In the genomic region with DNA sequence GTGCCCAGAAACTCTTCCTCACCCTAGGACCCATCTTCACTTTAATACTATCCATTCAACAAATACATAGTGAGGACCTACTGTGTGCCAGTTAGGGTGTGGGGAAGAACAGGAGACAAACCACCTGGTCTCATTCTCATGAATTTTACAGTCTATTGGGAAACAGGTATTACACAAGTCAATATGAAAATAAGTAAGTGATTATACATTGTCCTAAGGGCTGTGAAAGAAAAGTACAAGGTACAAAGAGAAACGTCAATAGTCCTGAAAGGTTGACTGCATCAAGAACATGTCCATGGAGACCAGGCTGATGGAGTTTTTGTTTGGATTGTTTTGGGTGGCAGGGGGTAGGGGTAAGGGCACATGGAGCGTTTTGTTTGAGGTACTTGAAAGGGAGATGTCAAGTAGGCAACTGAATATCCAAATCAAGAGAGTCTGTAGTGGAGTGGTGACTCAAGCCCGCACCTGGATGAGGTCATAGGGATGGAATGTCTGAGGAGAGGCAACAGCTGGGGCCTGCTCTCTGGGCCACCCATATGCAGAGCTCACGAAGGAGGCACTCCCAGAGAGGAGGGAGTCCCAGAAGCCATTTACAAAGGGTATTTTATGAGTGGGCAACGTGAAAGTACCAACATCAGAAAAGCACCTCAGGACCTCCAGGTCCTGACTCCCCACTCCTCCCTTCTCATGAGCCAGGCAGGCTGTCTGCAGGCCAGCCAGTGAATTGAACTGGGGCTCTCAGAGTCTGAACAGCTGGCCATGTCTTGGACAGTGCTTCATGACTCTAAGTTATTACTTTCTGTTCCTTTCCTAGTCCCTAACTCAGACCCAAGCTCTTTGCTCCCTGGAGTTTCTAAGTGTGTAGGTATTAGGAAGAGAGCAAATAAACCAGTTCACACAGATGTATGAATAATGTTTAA, we compare ENCODE assay signal across 9 cellular contexts.
A peak's percentile ranks its signal among the peaks of the same experiment; 100 is the strongest.
DNase-seq lines count a peak whose midpoint lies in the region; ATAC-seq, FAIRE-seq and TF ChIP-seq lines count a peak whose summit lies in the region.
"Had no signal": no experiment of that assay in that cellular context is flagged by ENCODE, and none has a peak within 500 bp of the region (broad histone marks: within the 10 kb centered on the region; RNA-seq: fewer than 3 reads in every experiment).

No MANE protein-coding gene starts in this region.

- no peaks in the 10 kb centered on the region for H3K27me3 Mint-ChIP-seq in stimulated activated naive CD8-positive, alpha-beta T cell treated with anti-CD3 and anti-CD28 coated beads, Interleukin-15, amount 100 ng/mL, for 72 hours
- no peaks in the 10 kb centered on the region for H3K27me3 Mint-ChIP-seq in activated CD4-positive, alpha-beta T cell treated with anti-CD3 and anti-CD28 coated beads, Interleukin-2, amount 10 ng/mL, durations not matched to agents 24 days and 14 days

- H3K36me3 Mint-ChIP-seq in activated CD4-positive, alpha-beta T cell treated with anti-CD3 and anti-CD28 coated beads, Interleukin-2, amount 10 ng/mL, durations not matched to agents 24 days and 14 days (ENCODE audit: low read depth), result peaks cover 2% of the 10 kb centered on the region

- H3K27me3 ChIP-seq in suprapubic skin, result no peaks in the 10 kb centered on the region

- FAIRE-seq in HTR-8/SVneo (lab: Jason Lieb, UNC), result peak; percentile 89

- 59% methylated on average over 4 of the region's 5 CpGs for WGBS in suprapubic skin

- no peak for TF ChIP-seq EP300 in suprapubic skin (IDR thresholded peaks at IDR 0.05)

- intact Hi-C loops in activated CD4-positive, alpha-beta T cell treated with anti-CD3 and anti-CD28 coated beads, Interleukin-2, amount 10 ng/mL, durations not matched to agents 24 days and 14 days (cut with micrococcal nuclease), result no loop called here

- H3K4me1 Mint-ChIP-seq in stimulated activated naive CD8-positive, alpha-beta T cell treated with anti-CD3 and anti-CD28 coated beads, Interleukin-15, amount 100 ng/mL, for 72 hours, result peaks cover 20% of the 10 kb centered on the region
- H3K4me1 Mint-ChIP-seq in activated CD4-positive, alpha-beta T cell treated with anti-CD3 and anti-CD28 coated beads, Interleukin-2, amount 10 ng/mL, durations not matched to agents 24 days and 14 days, result peaks cover 3% of the 10 kb centered on the region

- H3K4me3 Mint-ChIP-seq in stimulated activated naive CD8-positive, alpha-beta T cell treated with anti-CD3 and anti-CD28 coated beads, Interleukin-15, amount 100 ng/mL, for 72 hours, result no peak overlapping the region
- no peak overlapping the region for H3K4me3 Mint-ChIP-seq in activated CD4-positive, alpha-beta T cell treated with anti-CD3 and anti-CD28 coated beads, Interleukin-2, amount 10 ng/mL, durations not matched to agents 24 days and 14 days

- no peak overlapping the region for H3K4me3 ChIP-seq in suprapubic skin

- ATAC-seq in left lobe of liver, result peak; percentile 53
- ATAC-seq in stimulated activated naive CD8-positive, alpha-beta T cell treated with anti-CD3 and anti-CD28 coated beads, Interleukin-15, amount 100 ng/mL, for 72 hours, result no peak

- H3K4me1 ChIP-seq in suprapubic skin, result peaks cover 90% of the 10 kb centered on the region

- H3K27ac Mint-ChIP-seq in stimulated activated naive CD8-positive, alpha-beta T cell treated with anti-CD3 and anti-CD28 coated beads, Interleukin-15, amount 100 ng/mL, for 72 hours, result peak overlapping the region in 1 of 2 donors; percentile 5
- no peak overlapping the region for H3K27ac Mint-ChIP-seq in activated CD4-positive, alpha-beta T cell treated with anti-CD3 and anti-CD28 coated beads, Interleukin-2, amount 10 ng/mL, durations not matched to agents 24 days and 14 days

- no peaks in the 10 kb centered on the region for H3K36me3 ChIP-seq in suprapubic skin

- H3K9me3 ChIP-seq in suprapubic skin, result no peaks in the 10 kb centered on the region

- DNase-seq in HTR-8/SVneo (ENCODE audit: insufficient read length, low spot score) (no peak), SW480 (ENCODE audit: low spot score) (peak; percentile 96), left lobe of liver (ENCODE audit: low spot score) (peak; percentile 54), suprapubic skin (ENCODE audit: low spot score in 2 of 2) (peak in 1 of 2 donors; percentile 43), dermis blood vessel endothelial cell (no peak)
- DNase-seq in effector CD4-positive, alpha-beta T cell, result no peak
- DNase-seq in stimulated activated naive CD8-positive, alpha-beta T cell treated with anti-CD3 and anti-CD28 coated beads, Interleukin-15, amount 100 ng/mL, for 72 hours, result no peak
- DNase-seq in activated CD4-positive, alpha-beta T cell treated with anti-CD3 and anti-CD28 coated beads, Interleukin-2, amount 10 ng/mL, durations not matched to agents 24 days and 14 days, result no peak
- DNase-seq: NCI-H1694 treated with DMSO at 0.1 percent for 48 hours had no signal

- H3K9me3 Mint-ChIP-seq in stimulated activated naive CD8-positive, alpha-beta T cell treated with anti-CD3 and anti-CD28 coated beads, Interleukin-15, amount 100 ng/mL, for 72 hours, result no peaks in the 10 kb centered on the region
- peaks cover 7% of the 10 kb centered on the region for H3K9me3 Mint-ChIP-seq in activated CD4-positive, alpha-beta T cell treated with anti-CD3 and anti-CD28 coated beads, Interleukin-2, amount 10 ng/mL, durations not matched to agents 24 days and 14 days

- H3K27ac ChIP-seq in suprapubic skin, result peak overlapping the region; percentile 71

- no peak for TF ChIP-seq POLR2A in suprapubic skin (IDR thresholded peaks at IDR 0.05)

- no peak for TF ChIP-seq CTCF in suprapubic skin (IDR thresholded peaks at IDR 0.05)

Comparison
In these comparisons a context has a peak if more than half of its experiments do, and no peak if none do; other contexts are left out.
1. DNase-seq: peak in SW480 (single experiment) and left lobe of liver (single experiment); none in HTR-8/SVneo (single experiment), dermis blood vessel endothelial cell (single experiment), effector CD4-positive, alpha-beta T cell (single experiment), stimulated activated naive CD8-positive, alpha-beta T cell treated with anti-CD3 and anti-CD28 coated beads, Interleukin-15, amount 100 ng/mL, for 72 hours (0 of 2) and activated CD4-positive, alpha-beta T cell treated with anti-CD3 and anti-CD28 coated beads, Interleukin-2, amount 10 ng/mL, durations not matched to agents 24 days and 14 days (single experiment).